In genomic region chr7:147804032-147804431, GRCh38 we compare ENCODE assay signal across 17 cellular contexts.
"Had no signal": no experiment of that assay in that cellular context is flagged by ENCODE, and none has a peak within 500 bp of the region (broad histone marks: within the 10 kb centered on the region; RNA-seq: fewer than 3 reads in every experiment).

No MANE protein-coding gene starts in this region.

- H3K27ac Mint-ChIP-seq: activated CD4-positive, alpha-beta T cell treated with anti-CD3 and anti-CD28 coated beads, Interleukin-2, amount 10 ng/mL, durations not matched to agents 7 days and 5 days; activated CD8-positive, alpha-beta T cell treated with anti-CD3 and anti-CD28 coated beads, Interleukin-2, amount 10 ng/mL, durations not matched to agents 7 days and 5 days; activated naive CD4-positive, alpha-beta T cell treated with anti-CD3 and anti-CD28 coated beads for 36 hours; activated T-cell treated with anti-CD3 and anti-CD28 coated beads, Interleukin-2, amount 50 U/mL, for 24 hours; activated T-helper 2 cell treated with anti-CD3 and anti-CD28 coated beads, Interferon-gamma antibody, Interleukin-2, Interleukin-4, amounts not matched to agents 10 μg/mL and 5 μg/mL and 100 μg/mL, durations not matched to agents 14 hours and 24 hours and 36 hours; stimulated activated naive B cell treated with anti-CD40 and anti-IgM and Interleukin-4, amounts not matched to agents 10 μg/mL and 1 μg/mL and 100 μg/mL, for 72 hours had no signal

- H3K4me3 Mint-ChIP-seq: activated CD4-positive, alpha-beta T cell treated with anti-CD3 and anti-CD28 coated beads, Interleukin-2, amount 10 ng/mL, durations not matched to agents 7 days and 5 days; activated CD8-positive, alpha-beta T cell treated with anti-CD3 and anti-CD28 coated beads, Interleukin-2, amount 10 ng/mL, durations not matched to agents 7 days and 5 days; activated naive CD4-positive, alpha-beta T cell treated with anti-CD3 and anti-CD28 coated beads for 36 hours; activated T-cell treated with anti-CD3 and anti-CD28 coated beads, Interleukin-2, amount 50 U/mL, for 24 hours; brain; mesothelial cell of epicardium; nephron progenitor cell; stimulated activated naive B cell treated with anti-CD40 and anti-IgM and Interleukin-4, amounts not matched to agents 10 μg/mL and 1 μg/mL and 100 μg/mL, for 72 hours had no signal

- DNase-seq: activated CD4-positive, alpha-beta T cell treated with anti-CD3 and anti-CD28 coated beads, Interleukin-2, amount 10 ng/mL, durations not matched to agents 7 days and 5 days; activated CD8-positive, alpha-beta T cell treated with anti-CD3 and anti-CD28 coated beads, Interleukin-2, amount 10 ng/mL, durations not matched to agents 7 days and 5 days; activated naive CD4-positive, alpha-beta T cell treated with anti-CD3 and anti-CD28 coated beads for 36 hours; activated T-cell treated with anti-CD3 and anti-CD28 coated beads, Interleukin-2, amount 50 U/mL, for 24 hours; caudate nucleus; dorsolateral prefrontal cortex; foreskin melanocyte; kidney; nephron progenitor cell; occipital lobe; posterior cingulate gyrus; stimulated activated naive B cell treated with anti-CD40 and anti-IgM and Interleukin-4, amounts not matched to agents 10 μg/mL and 1 μg/mL and 100 μg/mL, for 72 hours; upper lobe of left lung had no signal

- H3K36me3 Mint-ChIP-seq: stimulated activated naive B cell treated with anti-CD40 and anti-IgM and Interleukin-4, amounts not matched to agents 10 μg/mL and 1 μg/mL and 100 μg/mL, for 72 hours had no signal

- H3K9me3 Mint-ChIP-seq: activated CD4-positive, alpha-beta T cell treated with anti-CD3 and anti-CD28 coated beads, Interleukin-2, amount 10 ng/mL, durations not matched to agents 7 days and 5 days; activated naive CD4-positive, alpha-beta T cell treated with anti-CD3 and anti-CD28 coated beads for 36 hours had no signal

- ATAC-seq: activated CD8-positive, alpha-beta T cell treated with anti-CD3 and anti-CD28 coated beads, Interleukin-2, amount 10 ng/mL, durations not matched to agents 7 days and 5 days; left lobe of liver; stimulated activated naive B cell treated with anti-CD40 and anti-IgM and Interleukin-4, amounts not matched to agents 10 μg/mL and 1 μg/mL and 100 μg/mL, for 72 hours had no signal

- H3K4me1 Mint-ChIP-seq: activated CD4-positive, alpha-beta T cell treated with anti-CD3 and anti-CD28 coated beads, Interleukin-2, amount 10 ng/mL, durations not matched to agents 7 days and 5 days; stimulated activated naive B cell treated with anti-CD40 and anti-IgM and Interleukin-4, amounts not matched to agents 10 μg/mL and 1 μg/mL and 100 μg/mL, for 72 hours had no signal

- H3K27me3 Mint-ChIP-seq: activated CD4-positive, alpha-beta T cell treated with anti-CD3 and anti-CD28 coated beads, Interleukin-2, amount 10 ng/mL, durations not matched to agents 7 days and 5 days; activated T-cell treated with anti-CD3 and anti-CD28 coated beads, Interleukin-2, amount 50 U/mL, for 24 hours; stimulated activated naive B cell treated with anti-CD40 and anti-IgM and Interleukin-4, amounts not matched to agents 10 μg/mL and 1 μg/mL and 100 μg/mL, for 72 hours had no signal
